ENCODE assay signal across 26 cellular contexts in the genomic region with DNA sequence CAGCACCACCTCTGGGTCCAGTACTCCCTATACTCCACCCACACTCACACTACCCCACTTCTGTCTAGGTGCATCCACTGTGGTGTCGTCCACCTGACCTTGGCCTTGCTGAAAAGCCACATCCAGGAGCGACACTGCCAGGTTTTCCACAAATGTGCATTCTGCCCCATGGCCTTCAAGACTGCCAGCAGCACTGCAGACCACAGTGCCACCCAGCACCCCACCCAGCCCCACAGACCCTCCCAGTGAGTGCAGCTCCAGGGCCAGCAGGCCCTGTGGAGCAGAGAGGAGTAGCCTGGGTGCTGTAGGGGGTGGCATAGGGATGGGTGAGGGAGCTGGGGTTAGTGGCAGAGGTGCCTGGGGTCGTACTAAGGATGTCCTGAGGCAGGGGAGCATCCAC.
"Had no signal": no experiment of that assay in that cellular context is flagged by ENCODE, and none has a peak within 500 bp of the region (broad histone marks: within the 10 kb centered on the region; RNA-seq: fewer than 3 reads in every experiment).

No MANE protein-coding gene starts in this region.

- H3K9me3 Mint-ChIP-seq: activated CD4-positive, alpha-beta T cell treated with anti-CD3 and anti-CD28 coated beads, Interleukin-2, amount 10 ng/mL, durations not matched to agents 7 days and 5 days; activated naive CD4-positive, alpha-beta T cell treated with anti-CD3 and anti-CD28 coated beads, Interleukin-2, amount 50 U/mL, for 72 hours; mesothelial cell of epicardium; nephron; T-cell; type B pancreatic cell had no signal

- H3K27me3 Mint-ChIP-seq: activated CD4-positive, alpha-beta T cell treated with anti-CD3 and anti-CD28 coated beads, Interleukin-2, amount 10 ng/mL, durations not matched to agents 7 days and 5 days; T-cell; type B pancreatic cell had no signal

- H3K27ac Mint-ChIP-seq: activated CD4-positive, alpha-beta T cell treated with anti-CD3 and anti-CD28 coated beads, Interleukin-2, amount 10 ng/mL, durations not matched to agents 7 days and 5 days; activated CD8-positive, alpha-beta T cell treated with anti-CD3 and anti-CD28 coated beads, Interleukin-2, amount 10 ng/mL, durations not matched to agents 7 days and 5 days; mesothelial cell of epicardium; nephron; T-cell; type B pancreatic cell had no signal

- H3K4me2 ChIP-seq: hepatocyte had no signal

- H3K4me1 Mint-ChIP-seq: activated CD4-positive, alpha-beta T cell treated with anti-CD3 and anti-CD28 coated beads, Interleukin-2, amount 10 ng/mL, durations not matched to agents 7 days and 5 days; mesothelial cell of epicardium; nephron; T-cell had no signal

- H3K27me3 ChIP-seq: adrenal gland, cardiac muscle cell, foreskin keratinocyte, hepatocyte, stomach had no signal

- DNase-seq: activated CD4-positive, alpha-beta T cell treated with anti-CD3 and anti-CD28 coated beads, Interleukin-2, amount 10 ng/mL, durations not matched to agents 7 days and 5 days; activated CD8-positive, alpha-beta memory T cell treated with anti-CD3 and anti-CD28 coated beads, Interleukin-2, amount 50 U/mL, for 4 hours; activated CD8-positive, alpha-beta T cell treated with anti-CD3 and anti-CD28 coated beads, Interleukin-2, amount 10 ng/mL, durations not matched to agents 7 days and 5 days; activated effector memory CD4-positive, alpha-beta T cell treated with anti-CD3 and anti-CD28 coated beads, Interleukin-2, amount 50 U/mL, for 16 hours; activated T-cell treated with anti-CD3 and anti-CD28 coated beads, Interleukin-2, amount 50 U/mL, for 48 hours; foreskin keratinocyte; nucleus accumbens; retina; stimulated activated CD4-positive, alpha-beta T cell treated with anti-CD3 and anti-CD28 coated beads, Interleukin-15, amount 100 ng/mL, for 24 hours; stimulated activated CD4-positive, alpha-beta T cell treated with anti-CD3 and anti-CD28 coated beads, Interleukin-2, amount 100 ng/mL, for 48 hours; stomach; T-cell; T-helper 9 cell had no signal

- H3K9me3 ChIP-seq: adrenal gland, stomach had no signal

- H3K27ac ChIP-seq: adrenal gland, cardiac muscle cell, epithelial cell of prostate, foreskin keratinocyte, hepatocyte, skin epidermis, stomach had no signal

- ATAC-seq: activated CD4-positive, CD25-positive, alpha-beta regulatory T cell treated with anti-CD3 and anti-CD28 coated beads, Interleukin-2, amount 50 U/mL, for 24 hours; activated CD8-positive, alpha-beta T cell treated with anti-CD3 and anti-CD28 coated beads, Interleukin-2, amount 10 ng/mL, durations not matched to agents 7 days and 5 days; activated naive CD4-positive, alpha-beta T cell treated with anti-CD3 and anti-CD28 coated beads, Interleukin-2, amount 50 U/mL, for 72 hours; foreskin keratinocyte; left lobe of liver; SK-N-SH treated with all-trans-retinoic acid at 6 μM for 48 hours; T-cell had no signal

- H3K4me3 Mint-ChIP-seq: activated CD4-positive, alpha-beta T cell treated with anti-CD3 and anti-CD28 coated beads, Interleukin-2, amount 10 ng/mL, durations not matched to agents 7 days and 5 days; activated CD8-positive, alpha-beta T cell treated with anti-CD3 and anti-CD28 coated beads, Interleukin-2, amount 10 ng/mL, durations not matched to agents 7 days and 5 days; mesothelial cell of epicardium; nephron; T-cell; type B pancreatic cell had no signal

- H2AFZ ChIP-seq: hepatocyte had no signal

- H3K4me1 ChIP-seq: adrenal gland, foreskin keratinocyte had no signal

- H3K4me3 ChIP-seq: adrenal gland, cardiac muscle cell, hepatocyte, lung, skin epidermis, stomach had no signal
